7 cellular contexts compared by ENCODE assay signal in genomic region chr17:6774906-6775305, GRCh38. TPM values are rescaled to one million over a fixed set of nuclear protein-coding genes. Genes with fewer than 3 reads are reported as not detected.
"Had no signal": no experiment of that assay in that cellular context is flagged by ENCODE, and none has a peak within 500 bp of the region (broad histone marks: within the 10 kb centered on the region; RNA-seq: fewer than 3 reads in every experiment).

No MANE protein-coding gene starts in this region.

RNA-seq across cellular contexts. Expression of gene FBXO39, which starts 1.1 kb away (rescaled TPM):
- total RNA-seq: GM23338, H7, H9, HFFc6 had no signal
- polyA plus RNA-seq: GM23248, GM23338 had no signal

RNA-seq across cellular contexts. Expression of gene XAF1, which starts 19.1 kb away (rescaled TPM):
- total RNA-seq: GM23338, H1, H7, H9 had no signal
- polyA plus RNA-seq: GM23338, H1 had no signal

RNA-seq across cellular contexts. Expression of gene TEKT1, which starts 56.6 kb away (rescaled TPM):
- total RNA-seq: GM23248, GM23338, H1, H4, H7, H9, HFFc6 had no signal
- polyA plus RNA-seq: GM23248, GM23338, H1 had no signal
